10 cellular contexts compared by ENCODE assay signal in genomic region chr5:9544056-9544455, GRCh38. TPM values are rescaled to one million over a fixed set of nuclear protein-coding genes. Genes with fewer than 3 reads are reported as not detected.
DNase-seq lines count a peak whose midpoint lies in the region; ATAC-seq and TF ChIP-seq lines count a peak whose summit lies in the region.
"Had no signal": no experiment of that assay in that cellular context is flagged by ENCODE, and none has a peak within 500 bp of the region (broad histone marks: within the 10 kb centered on the region; RNA-seq: fewer than 3 reads in every experiment).

No MANE protein-coding gene starts in this region.

- H3K4me3 ChIP-seq in iPS-18c (ENCODE audit: insufficient read depth, low read depth, low read length) (peak overlapping the region; percentile 32; the same call in 1 of the 2 replicates), spleen (peak overlapping the region in 7 of 8 donors; percentile 42 to 75 (median 53))

- no peaks in the 10 kb centered on the region for H3K27me3 Mint-ChIP-seq in WTC11 (ENCODE audit: low read depth)

- ATAC-seq in WTC11 (no peak), sciatic nerve (no peak), HG03159 (IDR thresholded peaks at IDR 0.05; ENCODE audit: unreplicated experiment) (no peak)

- 23 to 38% (median 28%) methylated on average over 6 of the region's 6 CpGs for WGBS in spleen, 5 donors

- POLR2A ChIA-PET in WTC11 (lab: Charles Lee) = no interaction called here

- DNase-seq in DMS153 treated with DMSO at 0.1 percent for 48 hours (lab: John Stamatoyannopoulos, UW; ENCODE audit: unreplicated experiment) = peak; percentile 53
- no peak for DNase-seq in DMS153 (lab: John Stamatoyannopoulos, UW)
- DNase-seq in WTC11 (ENCODE audit: low spot score) = no peak
- DNase-seq in spleen = no peak
- no peak for DNase-seq in nucleus accumbens (lab: John Stamatoyannopoulos, UW)
- DNase-seq in sciatic nerve (ENCODE audit: low spot score) = no peak

- no peaks in the 10 kb centered on the region for H3K36me3 ChIP-seq in spleen
- H3K36me3 ChIP-seq: neutrophil had no signal

- peak overlapping the region; percentile 76 for H3K4me3 Mint-ChIP-seq in WTC11

- peaks cover 4% of the 10 kb centered on the region for H3K36me3 Mint-ChIP-seq in WTC11

- TF ChIP-seq CTCF in WTC11 (IDR thresholded peaks at IDR 0.05) (no peak), spleen (IDR thresholded peaks at IDR 0.05 in 8 of 11, conservative IDR thresholded peaks at IDR 0.05 in 3 of 11) (no peak)

- H3K27ac ChIP-seq in spleen = peak overlapping the region in 7 of 8 donors; percentile 42 to 83 (median 51)
- H3K27ac ChIP-seq: 22Rv1, neutrophil had no signal

- CTCF ChIA-PET in WTC11 (lab: Charles Lee) = interaction anchor here (0.7 to 1.7 kb wide), 13 partner anchors 9 to 590 kb away, joined by 3 to 7 read pairs (median 3); no protein-coding TSS in a partner anchor

- no peak overlapping the region for H3K27ac Mint-ChIP-seq in WTC11

- no peaks in the 10 kb centered on the region for H3K9me3 ChIP-seq in iPS-18c (ENCODE audit: control insufficient read depth, insufficient read depth, low read length)
- H3K9me3 ChIP-seq in spleen = no peaks in the 10 kb centered on the region
- H3K9me3 ChIP-seq: neutrophil had no signal

- no peak for TF ChIP-seq POLR2A in spleen (IDR thresholded peaks at IDR 0.05)

- H3K4me1 Mint-ChIP-seq in WTC11 = peaks cover 23% of the 10 kb centered on the region

- peaks cover 5 to 27% (median 16%) of the 10 kb centered on the region in 6 donors for H3K4me1 ChIP-seq in spleen

- H3K27me3 ChIP-seq in spleen (replicated peaks in 1 of 7) = peaks cover 0 to 53% (median 19%) of the 10 kb centered on the region in 7 donors

- no peaks in the 10 kb centered on the region for H3K9me3 Mint-ChIP-seq in WTC11

- intact Hi-C loops in spleen (cut with DNase I; ENCODE audit: low total_unique reads) (no loop called here), sciatic nerve (cut with DNase I) (no loop called here)

TF ChIP-seq in WTC11, 78 proteins besides CTCF, POLR2A, EP300 and RAD21:
- no peak for TF ChIP-seq TCF7 (CRISPR knock-in tag; IDR thresholded peaks at IDR 0.05; ENCODE audit: low read depth)
- no peak for TF ChIP-seq SMAD3 (CRISPR knock-in tag; IDR thresholded peaks at IDR 0.05; ENCODE audit: borderline replicate concordance)

RNA-seq across cellular contexts. Expression of gene SEMA5A, which starts 1.8 kb away (rescaled TPM):
- total RNA-seq in WTC11 (2021) = 9.3 to 14.3 TPM (median 11.8 TPM) in 3 replicates
- total RNA-seq in spleen = 10 to 100 TPM in 5 of 7 donors, 1 to 10 TPM in 2; 6.8 to 30.9 (median 18.6) TPM
- polyA plus RNA-seq in spleen = 1 to 10 TPM; 1.4 to 2.3 (median 2.1) TPM
- 109 TPM for total RNA-seq in sciatic nerve
